Comparison of ENCODE assay signal across 9 cellular contexts in the genomic region with DNA sequence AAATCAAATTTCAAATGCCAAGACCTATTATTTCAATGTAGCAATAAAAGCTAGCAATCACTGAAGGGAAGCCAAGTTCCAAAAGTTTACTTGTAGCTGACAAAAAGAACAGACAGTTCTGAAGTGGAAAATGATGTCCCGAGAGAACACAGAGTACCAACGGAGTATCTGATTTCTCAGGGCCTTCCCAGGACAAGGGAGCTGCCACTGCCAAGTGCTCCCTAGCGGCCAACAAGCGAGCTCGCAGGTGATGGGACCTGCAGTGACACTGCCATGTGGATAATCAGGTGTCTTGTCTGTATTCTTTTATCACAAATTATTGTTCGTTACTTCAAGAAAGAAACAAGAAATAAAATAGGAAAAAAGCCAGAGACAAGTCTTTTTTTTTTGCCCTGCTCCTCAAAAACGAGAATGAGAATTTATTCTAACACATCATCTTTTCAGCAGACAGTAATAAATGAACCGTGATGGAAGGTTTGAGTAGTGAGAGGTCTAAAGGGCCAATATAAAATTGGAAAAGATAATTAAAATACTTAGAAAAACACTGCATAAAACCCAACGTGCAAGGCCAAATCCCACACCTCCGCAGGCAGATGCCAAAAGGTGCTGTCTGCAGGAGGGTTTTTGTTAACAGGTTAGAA.
DNase-seq lines count a peak whose midpoint lies in the region; ATAC-seq, FAIRE-seq and TF ChIP-seq lines count a peak whose summit lies in the region.
"Had no signal": no experiment of that assay in that cellular context is flagged by ENCODE, and none has a peak within 500 bp of the region (broad histone marks: within the 10 kb centered on the region; RNA-seq: fewer than 3 reads in every experiment).

No MANE protein-coding gene starts in this region.

- FAIRE-seq in astrocyte (lab: Jason Lieb, UNC): no peak

- TF ChIP-seq CTCF in AG09319 (IDR thresholded peaks at IDR 0.05; ENCODE audit: low read depth, low read length) (peak; percentile 6; the same call in 1 of the 2 replicates), LNCAP (IDR thresholded peaks at IDR 0.05) (peak; percentile 83), astrocyte (IDR thresholded peaks at IDR 0.05; ENCODE audit: insufficient read depth, low read depth, low read length) (peak; percentile 14), uterus (IDR thresholded peaks at IDR 0.05) (peak in 1 of 4 experiments; percentile 5)

- H3K27ac ChIP-seq in astrocyte (ENCODE audit: low read depth, low read length): no peak overlapping the region
- H3K27ac ChIP-seq in uterus: no peak overlapping the region

- H4K20me1 ChIP-seq in astrocyte (ENCODE audit: insufficient read depth, low read length): no peaks in the 10 kb centered on the region

- peaks cover 14% of the 10 kb centered on the region for H3K36me3 Mint-ChIP-seq in astrocyte (ENCODE audit: low read depth, unreplicated experiment)
- no peaks in the 10 kb centered on the region for H3K36me3 Mint-ChIP-seq in activated CD4-positive, alpha-beta memory T cell treated with anti-CD3 and anti-CD28 coated beads, Interleukin-2, amount 10 ng/mL, durations not matched to agents 7 days and 5 days (ENCODE audit: low read depth)

- H3K4me1 ChIP-seq in astrocyte (ENCODE audit: insufficient read depth, low read length) (peaks cover 6% of the 10 kb centered on the region), uterus (no peaks in the 10 kb centered on the region)
- H3K4me1 ChIP-seq: Caco-2 had no signal

- H3K36me3 ChIP-seq in astrocyte (ENCODE audit: insufficient read depth, low read length) (peaks cover 18% of the 10 kb centered on the region), uterus (no peaks in the 10 kb centered on the region)

- no peaks in the 10 kb centered on the region for H3K27me3 Mint-ChIP-seq in astrocyte (ENCODE audit: low read depth, unreplicated experiment)
- no peaks in the 10 kb centered on the region for H3K27me3 Mint-ChIP-seq in activated CD4-positive, alpha-beta memory T cell treated with anti-CD3 and anti-CD28 coated beads, Interleukin-2, amount 10 ng/mL, durations not matched to agents 7 days and 5 days

- H3K9me3 ChIP-seq in astrocyte (ENCODE audit: insufficient read depth, low read depth, low read length) (no peaks in the 10 kb centered on the region), uterus (no peaks in the 10 kb centered on the region)
- H3K9me3 ChIP-seq: Caco-2 had no signal

- POLR2A ChIA-PET in activated CD4-positive, alpha-beta memory T cell treated with anti-CD3 and anti-CD28 coated beads, Interleukin-2, amount 10 ng/mL, durations not matched to agents 7 days and 5 days (lab: Charles Lee): no interaction called here

- H3K27me3 ChIP-seq in astrocyte (ENCODE audit: insufficient read depth, low read length): no peaks in the 10 kb centered on the region
- no peaks in the 10 kb centered on the region for H3K27me3 ChIP-seq in uterus

- no peak for DNase-seq in AG09319 (ENCODE audit: extremely low read depth, low read depth)
- DNase-seq in astrocyte (ENCODE audit: low read depth): no peak
- no peak for DNase-seq in left colon
- DNase-seq in activated gamma-delta T cell (lab: John Stamatoyannopoulos, UW): no peak
- DNase-seq in activated CD4-positive, alpha-beta memory T cell treated with anti-CD3 and anti-CD28 coated beads, Interleukin-2, amount 10 ng/mL, durations not matched to agents 7 days and 5 days: no peak
- DNase-seq in uterus: no peak
- DNase-seq in stimulated activated naive CD4-positive, alpha-beta T cell treated with Interleukin-2 at 50 U/mL for 16 hours (lab: John Stamatoyannopoulos, UW): no peak

- CTCF ChIA-PET in activated CD4-positive, alpha-beta memory T cell treated with anti-CD3 and anti-CD28 coated beads, Interleukin-2, amount 10 ng/mL, durations not matched to agents 7 days and 5 days (lab: Charles Lee): no interaction called here

- ATAC-seq in left colon: peak; percentile 60

- no peak overlapping the region for H3K4me3 Mint-ChIP-seq in astrocyte (ENCODE audit: unreplicated experiment)
- no peak overlapping the region for H3K4me3 Mint-ChIP-seq in activated CD4-positive, alpha-beta memory T cell treated with anti-CD3 and anti-CD28 coated beads, Interleukin-2, amount 10 ng/mL, durations not matched to agents 7 days and 5 days

- no peak overlapping the region for H3K4me3 ChIP-seq in astrocyte (ENCODE audit: insufficient read depth, low read depth, low read length)
- no peak overlapping the region for H3K4me3 ChIP-seq in uterus

- peaks cover 33% of the 10 kb centered on the region for H3K79me2 ChIP-seq in astrocyte (ENCODE audit: insufficient read depth, low read length)

- H2AFZ ChIP-seq in astrocyte (ENCODE audit: low read depth, low read length): no peak overlapping the region

- TF ChIP-seq POLR2A in uterus (IDR thresholded peaks at IDR 0.05): no peak

- no peak overlapping the region for H3K27ac Mint-ChIP-seq in astrocyte (ENCODE audit: unreplicated experiment)
- no peak overlapping the region for H3K27ac Mint-ChIP-seq in activated CD4-positive, alpha-beta memory T cell treated with anti-CD3 and anti-CD28 coated beads, Interleukin-2, amount 10 ng/mL, durations not matched to agents 7 days and 5 days

- H3K4me2 ChIP-seq in astrocyte (ENCODE audit: low read length): no peak overlapping the region

- no peaks in the 10 kb centered on the region for H3K9me3 Mint-ChIP-seq in astrocyte (ENCODE audit: unreplicated experiment)
- no peaks in the 10 kb centered on the region for H3K9me3 Mint-ChIP-seq in activated CD4-positive, alpha-beta memory T cell treated with anti-CD3 and anti-CD28 coated beads, Interleukin-2, amount 10 ng/mL, durations not matched to agents 7 days and 5 days

- no peak overlapping the region for H3K9ac ChIP-seq in astrocyte (ENCODE audit: low read length)

- peaks cover 5% of the 10 kb centered on the region for H3K4me1 Mint-ChIP-seq in astrocyte (ENCODE audit: low read depth, unreplicated experiment)
- H3K4me1 Mint-ChIP-seq in activated CD4-positive, alpha-beta memory T cell treated with anti-CD3 and anti-CD28 coated beads, Interleukin-2, amount 10 ng/mL, durations not matched to agents 7 days and 5 days: no peaks in the 10 kb centered on the region

- intact Hi-C loops in left colon (cut with DNase I, micrococcal nuclease) (no loop called here), uterus (cut with DNase I; ENCODE audit: low total_unique reads) (no loop called here)
